In the genomic region with DNA sequence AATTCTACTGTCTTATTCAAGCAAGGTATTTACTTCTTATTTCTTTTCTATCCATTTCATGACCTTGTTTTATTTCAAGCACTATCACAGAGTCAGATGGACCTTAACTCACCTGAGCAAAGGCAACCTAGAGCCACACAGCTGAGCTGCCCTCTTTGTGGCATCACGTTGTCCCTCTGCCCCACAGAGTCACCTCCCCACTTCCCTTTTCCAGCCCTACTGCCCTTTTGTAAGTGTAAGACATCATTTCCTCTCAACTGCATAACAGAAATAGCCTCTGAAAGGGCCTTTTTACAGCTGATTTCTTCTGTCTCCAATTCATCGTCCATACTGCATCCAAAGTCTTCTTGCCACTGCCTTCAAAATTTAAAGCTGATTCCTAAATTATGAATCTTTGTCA, we compare ENCODE assay signal across 28 cellular contexts.
"Had no signal": no experiment of that assay in that cellular context is flagged by ENCODE, and none has a peak within 500 bp of the region (broad histone marks: within the 10 kb centered on the region; RNA-seq: fewer than 3 reads in every experiment).

No MANE protein-coding gene starts in this region.

- H3K4me3 ChIP-seq: colonic mucosa, dorsolateral prefrontal cortex, hepatocyte, lung, neural progenitor cell, tibial artery, uterus had no signal

- H3K36me3 ChIP-seq: colonic mucosa, neural progenitor cell, tibial artery, uterus had no signal

- H3K79me2 ChIP-seq: hepatocyte had no signal

- H3K27me3 ChIP-seq: colonic mucosa, dorsolateral prefrontal cortex, hepatocyte, neural progenitor cell, tibial artery, uterus had no signal

- H3K4me2 ChIP-seq: hepatocyte, neural progenitor cell had no signal

- H3K4me1 ChIP-seq: colonic mucosa, tibial artery, uterus had no signal

- H3K27ac Mint-ChIP-seq: activated naive CD4-positive, alpha-beta T cell treated with anti-CD3 and anti-CD28 coated beads, Interleukin-2, amount 50 U/mL, for 72 hours; activated T-cell treated with anti-CD3 and anti-CD28 coated beads, Interleukin-2, amount 50 U/mL, for 24 hours; activated T-helper 17 cell treated with anti-CD3 and anti-CD28 coated beads, Interleukin-2, amount 50 U/mL, for 72 hours; effector memory CD8-positive, alpha-beta T cell; immature natural killer cell; naive thymus-derived CD4-positive, alpha-beta T cell; neural progenitor cell; stimulated activated effector memory CD8-positive, alpha-beta T cell treated with anti-CD3 and anti-CD28 coated beads, Interleukin-12 subunit alpha, Interleukin-12 subunit beta, amount 100 ng/mL, for 72 hours; stimulated activated naive CD8-positive, alpha-beta T cell treated with anti-CD3 and anti-CD28 coated beads, Interleukin-15, amount 100 ng/mL, for 72 hours; WTC11 had no signal

- H3K9me3 ChIP-seq: colonic mucosa, tibial artery, uterus had no signal

- H3K9me3 Mint-ChIP-seq: activated T-cell treated with anti-CD3 and anti-CD28 coated beads, Interleukin-2, amount 50 U/mL, for 24 hours; activated T-helper 17 cell treated with anti-CD3 and anti-CD28 coated beads, Interleukin-2, amount 50 U/mL, for 72 hours had no signal

- H3K4me1 Mint-ChIP-seq: activated T-helper 17 cell treated with anti-CD3 and anti-CD28 coated beads, Interleukin-2, amount 50 U/mL, for 72 hours; central memory CD8-positive, alpha-beta T cell; immature natural killer cell; naive thymus-derived CD4-positive, alpha-beta T cell; stimulated activated effector memory CD8-positive, alpha-beta T cell treated with anti-CD3 and anti-CD28 coated beads, Interleukin-12 subunit alpha, Interleukin-12 subunit beta, amount 100 ng/mL, for 72 hours; stimulated activated naive CD8-positive, alpha-beta T cell treated with anti-CD3 and anti-CD28 coated beads, Interleukin-15, amount 100 ng/mL, for 72 hours had no signal

- H3K36me3 Mint-ChIP-seq: immature natural killer cell; naive thymus-derived CD4-positive, alpha-beta T cell; neural progenitor cell; stimulated activated effector memory CD8-positive, alpha-beta T cell treated with anti-CD3 and anti-CD28 coated beads, Interleukin-12 subunit alpha, Interleukin-12 subunit beta, amount 100 ng/mL, for 72 hours; WTC11 had no signal

- H3K9ac ChIP-seq: neural progenitor cell had no signal

- H3K27ac ChIP-seq: colonic mucosa, dorsolateral prefrontal cortex, hepatocyte, neural progenitor cell, tibial artery, uterus had no signal

- ATAC-seq: activated naive CD4-positive, alpha-beta T cell treated with anti-CD3 and anti-CD28 coated beads, Interleukin-2, amount 50 U/mL, for 72 hours; activated T-helper 17 cell treated with anti-CD3 and anti-CD28 coated beads, Interleukin-2, amount 50 U/mL, for 72 hours; effector memory CD8-positive, alpha-beta T cell; esophagus mucosa; left lobe of liver; naive thymus-derived CD4-positive, alpha-beta T cell; sciatic nerve; stimulated activated effector memory CD8-positive, alpha-beta T cell treated with anti-CD3 and anti-CD28 coated beads, Interleukin-12 subunit alpha, Interleukin-12 subunit beta, amount 100 ng/mL, for 72 hours; stimulated activated naive CD8-positive, alpha-beta T cell treated with anti-CD3 and anti-CD28 coated beads, Interleukin-15, amount 100 ng/mL, for 72 hours; WTC11 had no signal

- H3K27me3 Mint-ChIP-seq: activated T-cell treated with anti-CD3 and anti-CD28 coated beads, Interleukin-2, amount 50 U/mL, for 24 hours; activated T-helper 17 cell treated with anti-CD3 and anti-CD28 coated beads, Interleukin-2, amount 50 U/mL, for 72 hours; central memory CD8-positive, alpha-beta T cell; effector memory CD8-positive, alpha-beta T cell; naive thymus-derived CD4-positive, alpha-beta T cell; stimulated activated naive CD8-positive, alpha-beta T cell treated with anti-CD3 and anti-CD28 coated beads, Interleukin-15, amount 100 ng/mL, for 72 hours had no signal

- DNase-seq: activated CD8-positive, alpha-beta memory T cell treated with anti-CD3 and anti-CD28 coated beads for 24 hours; activated CD8-positive, alpha-beta memory T cell treated with anti-CD3 and anti-CD28 coated beads, Interleukin-2, amount 50 U/mL, for 4 hours; activated T-cell treated with anti-CD3 and anti-CD28 coated beads, Interleukin-2, amount 50 U/mL, for 24 hours; aorta; colonic mucosa; dorsolateral prefrontal cortex; effector memory CD8-positive, alpha-beta T cell; foreskin melanocyte; glutamatergic neuron; immature natural killer cell; naive thymus-derived CD4-positive, alpha-beta T cell; posterior cingulate gyrus; small intestine; stimulated activated CD4-positive, alpha-beta T cell treated with anti-CD3 and anti-CD28 coated beads, Interleukin-2, amount 100 ng/mL, for 24 hours; stimulated activated naive CD8-positive, alpha-beta T cell treated with anti-CD3 and anti-CD28 coated beads, Interleukin-15, amount 100 ng/mL, for 72 hours; tibial artery; uterus had no signal

- FAIRE-seq: small intestine had no signal

- H3K4me3 Mint-ChIP-seq: activated T-cell treated with anti-CD3 and anti-CD28 coated beads, Interleukin-2, amount 50 U/mL, for 24 hours; activated T-helper 17 cell treated with anti-CD3 and anti-CD28 coated beads, Interleukin-2, amount 50 U/mL, for 72 hours; central memory CD8-positive, alpha-beta T cell; effector memory CD8-positive, alpha-beta T cell; immature natural killer cell; naive thymus-derived CD4-positive, alpha-beta T cell; neural progenitor cell; stimulated activated effector memory CD8-positive, alpha-beta T cell treated with anti-CD3 and anti-CD28 coated beads, Interleukin-12 subunit alpha, Interleukin-12 subunit beta, amount 100 ng/mL, for 72 hours; stimulated activated naive CD8-positive, alpha-beta T cell treated with anti-CD3 and anti-CD28 coated beads, Interleukin-15, amount 100 ng/mL, for 72 hours; WTC11 had no signal
